In the genomic region with DNA sequence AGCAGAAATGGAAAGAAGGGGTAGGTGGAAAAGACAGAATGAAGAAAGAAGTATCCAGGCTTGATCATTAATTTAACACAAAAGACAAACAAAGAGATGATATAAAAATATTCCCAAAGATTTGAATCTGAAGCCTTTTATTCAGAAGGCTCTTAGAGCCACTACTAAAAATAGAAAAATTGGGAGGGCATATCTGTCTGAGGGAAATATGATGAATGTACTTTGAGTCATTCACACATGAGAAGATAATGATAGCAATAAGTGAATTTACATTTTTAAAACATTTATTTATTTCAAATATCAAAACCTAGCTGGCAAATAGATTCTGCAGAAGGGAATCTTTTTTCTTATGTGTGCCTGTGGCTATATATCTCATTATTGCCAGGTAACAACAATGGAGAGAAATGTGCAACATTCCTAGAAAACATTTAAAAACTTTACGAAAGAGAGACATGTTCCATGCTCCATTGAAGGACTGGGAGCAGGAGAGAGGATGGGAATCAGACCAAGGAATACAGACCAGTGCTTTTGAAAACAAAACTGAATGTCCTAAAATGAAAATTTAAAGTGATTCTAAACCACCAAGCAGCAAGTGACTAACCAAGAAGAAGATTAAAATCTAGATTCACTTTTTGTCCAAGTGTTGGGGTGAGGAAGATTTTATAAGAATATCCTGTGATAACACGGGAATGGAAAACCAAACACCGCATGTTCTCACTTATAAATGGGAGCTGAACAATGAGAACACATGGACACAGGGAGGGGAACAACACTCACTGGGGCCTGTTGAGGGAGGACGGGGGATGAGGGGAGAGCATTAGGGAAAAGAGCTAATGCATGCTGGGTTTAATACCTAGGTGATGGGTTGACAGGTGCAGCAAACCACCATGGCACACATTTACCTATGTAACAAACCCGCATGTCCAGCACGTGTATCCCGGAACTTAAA, we compare ENCODE assay signal across 1 cellular context.
TF ChIP-seq lines count a peak whose summit lies in the region.

No MANE protein-coding gene starts in this region.

TF ChIP-seq in WTC11, 78 proteins besides CTCF, POLR2A, EP300 and RAD21 (continued from another document):
- TF ChIP-seq, protein P1, sequence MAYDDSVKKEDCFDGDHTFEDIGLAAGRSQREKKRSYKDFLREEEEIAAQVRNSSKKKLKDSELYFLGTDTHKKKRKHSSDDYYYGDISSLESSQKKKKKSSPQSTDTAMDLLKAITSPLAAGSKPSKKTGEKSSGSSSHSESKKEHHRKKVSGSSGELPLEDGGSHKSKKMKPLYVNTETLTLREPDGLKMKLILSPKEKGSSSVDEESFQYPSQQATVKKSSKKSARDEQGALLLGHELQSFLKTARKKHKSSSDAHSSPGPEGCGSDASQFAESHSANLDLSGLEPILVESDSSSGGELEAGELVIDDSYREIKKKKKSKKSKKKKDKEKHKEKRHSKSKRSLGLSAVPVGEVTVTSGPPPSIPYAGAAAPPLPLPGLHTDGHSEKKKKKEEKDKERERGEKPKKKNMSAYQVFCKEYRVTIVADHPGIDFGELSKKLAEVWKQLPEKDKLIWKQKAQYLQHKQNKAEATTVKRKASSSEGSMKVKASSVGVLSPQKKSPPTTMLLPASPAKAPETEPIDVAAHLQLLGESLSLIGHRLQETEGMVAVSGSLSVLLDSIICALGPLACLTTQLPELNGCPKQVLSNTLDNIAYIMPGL (CRISPR knock-in tag; IDR thresholded peaks at IDR 0.05) = no peak
- TF ChIP-seq MYBL2 (CRISPR knock-in tag; IDR thresholded peaks at IDR 0.05) = no peak
- TF ChIP-seq, protein P2, sequence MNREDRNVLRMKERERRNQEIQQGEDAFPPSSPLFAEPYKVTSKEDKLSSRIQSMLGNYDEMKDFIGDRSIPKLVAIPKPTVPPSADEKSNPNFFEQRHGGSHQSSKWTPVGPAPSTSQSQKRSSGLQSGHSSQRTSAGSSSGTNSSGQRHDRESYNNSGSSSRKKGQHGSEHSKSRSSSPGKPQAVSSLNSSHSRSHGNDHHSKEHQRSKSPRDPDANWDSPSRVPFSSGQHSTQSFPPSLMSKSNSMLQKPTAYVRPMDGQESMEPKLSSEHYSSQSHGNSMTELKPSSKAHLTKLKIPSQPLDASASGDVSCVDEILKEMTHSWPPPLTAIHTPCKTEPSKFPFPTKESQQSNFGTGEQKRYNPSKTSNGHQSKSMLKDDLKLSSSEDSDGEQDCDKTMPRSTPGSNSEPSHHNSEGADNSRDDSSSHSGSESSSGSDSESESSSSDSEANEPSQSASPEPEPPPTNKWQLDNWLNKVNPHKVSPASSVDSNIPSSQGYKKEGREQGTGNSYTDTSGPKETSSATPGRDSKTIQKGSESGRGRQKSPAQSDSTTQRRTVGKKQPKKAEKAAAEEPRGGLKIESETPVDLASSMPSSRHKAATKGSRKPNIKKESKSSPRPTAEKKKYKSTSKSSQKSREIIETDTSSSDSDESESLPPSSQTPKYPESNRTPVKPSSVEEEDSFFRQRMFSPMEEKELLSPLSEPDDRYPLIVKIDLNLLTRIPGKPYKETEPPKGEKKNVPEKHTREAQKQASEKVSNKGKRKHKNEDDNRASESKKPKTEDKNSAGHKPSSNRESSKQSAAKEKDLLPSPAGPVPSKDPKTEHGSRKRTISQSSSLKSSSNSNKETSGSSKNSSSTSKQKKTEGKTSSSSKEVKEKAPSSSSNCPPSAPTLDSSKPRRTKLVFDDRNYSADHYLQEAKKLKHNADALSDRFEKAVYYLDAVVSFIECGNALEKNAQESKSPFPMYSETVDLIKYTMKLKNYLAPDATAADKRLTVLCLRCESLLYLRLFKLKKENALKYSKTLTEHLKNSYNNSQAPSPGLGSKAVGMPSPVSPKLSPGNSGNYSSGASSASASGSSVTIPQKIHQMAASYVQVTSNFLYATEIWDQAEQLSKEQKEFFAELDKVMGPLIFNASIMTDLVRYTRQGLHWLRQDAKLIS (CRISPR knock-in tag; IDR thresholded peaks at IDR 0.05; ENCODE audit: borderline replicate concordance) = no peak
- TF ChIP-seq RORB (CRISPR knock-in tag; IDR thresholded peaks at IDR 0.05) = no peak
- no peak for TF ChIP-seq KAT7 (CRISPR knock-in tag; IDR thresholded peaks at IDR 0.05; ENCODE audit: borderline replicate concordance)
- TF ChIP-seq, protein P3, sequence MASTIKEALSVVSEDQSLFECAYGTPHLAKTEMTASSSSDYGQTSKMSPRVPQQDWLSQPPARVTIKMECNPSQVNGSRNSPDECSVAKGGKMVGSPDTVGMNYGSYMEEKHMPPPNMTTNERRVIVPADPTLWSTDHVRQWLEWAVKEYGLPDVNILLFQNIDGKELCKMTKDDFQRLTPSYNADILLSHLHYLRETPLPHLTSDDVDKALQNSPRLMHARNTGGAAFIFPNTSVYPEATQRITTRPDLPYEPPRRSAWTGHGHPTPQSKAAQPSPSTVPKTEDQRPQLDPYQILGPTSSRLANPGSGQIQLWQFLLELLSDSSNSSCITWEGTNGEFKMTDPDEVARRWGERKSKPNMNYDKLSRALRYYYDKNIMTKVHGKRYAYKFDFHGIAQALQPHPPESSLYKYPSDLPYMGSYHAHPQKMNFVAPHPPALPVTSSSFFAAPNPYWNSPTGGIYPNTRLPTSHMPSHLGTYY (CRISPR knock-in tag; IDR thresholded peaks at IDR 0.05) = no peak
- TF ChIP-seq, protein P4, sequence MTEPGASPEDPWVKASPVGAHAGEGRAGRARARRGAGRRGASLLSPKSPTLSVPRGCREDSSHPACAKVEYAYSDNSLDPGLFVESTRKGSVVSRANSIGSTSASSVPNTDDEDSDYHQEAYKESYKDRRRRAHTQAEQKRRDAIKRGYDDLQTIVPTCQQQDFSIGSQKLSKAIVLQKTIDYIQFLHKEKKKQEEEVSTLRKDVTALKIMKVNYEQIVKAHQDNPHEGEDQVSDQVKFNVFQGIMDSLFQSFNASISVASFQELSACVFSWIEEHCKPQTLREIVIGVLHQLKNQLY (CRISPR knock-in tag; IDR thresholded peaks at IDR 0.05) = no peak
